ENCODE assay signal across 8 cellular contexts in the genomic region with DNA sequence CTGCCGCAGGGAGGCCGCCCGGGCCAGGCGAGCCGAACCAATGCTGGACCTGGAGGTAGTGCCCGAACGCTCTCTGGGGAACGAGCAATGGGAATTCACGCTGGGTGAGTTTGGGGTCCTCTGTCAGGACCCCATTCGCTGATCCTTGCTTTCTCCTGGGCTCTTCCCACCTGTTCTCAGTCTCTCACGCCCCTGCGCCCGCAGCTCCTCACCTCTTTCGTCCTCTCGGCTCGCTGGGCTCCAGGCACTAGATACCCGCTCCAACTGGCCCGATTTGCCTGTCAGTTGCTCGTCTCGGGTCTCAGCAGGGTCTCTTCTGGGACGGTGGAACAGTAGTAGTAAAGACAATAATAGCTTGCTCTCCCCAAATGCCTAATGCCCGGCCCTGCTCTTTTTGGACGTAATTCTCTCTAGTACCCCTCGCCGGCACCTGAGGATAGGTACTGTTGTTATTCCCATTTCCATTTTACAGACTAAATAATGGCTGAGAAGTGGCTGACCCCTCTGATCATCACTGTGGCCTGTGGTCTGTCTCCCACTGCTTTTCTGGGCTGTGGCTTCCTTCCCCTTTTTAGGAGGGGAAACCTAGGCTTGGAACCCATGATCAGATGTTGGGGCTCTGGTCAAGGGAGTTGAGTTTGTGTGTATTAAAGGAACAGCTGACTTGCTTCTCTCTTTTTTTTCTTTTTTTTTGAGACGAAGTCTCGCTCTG. TPM values are rescaled to one million over a fixed set of nuclear protein-coding genes. Genes with fewer than 3 reads are reported as not detected.
A peak's percentile ranks its signal among the peaks of the same experiment; 100 is the strongest.
DNase-seq lines count a peak whose midpoint lies in the region; ATAC-seq, FAIRE-seq and TF ChIP-seq lines count a peak whose summit lies in the region.

No MANE protein-coding gene starts in this region.

- peaks cover 21 to 39% (median 25%) of the 10 kb centered on the region in 3 donors for H3K4me1 Mint-ChIP-seq in IgD-negative memory B cell
- H3K4me1 Mint-ChIP-seq in activated T-helper 1 cell treated with anti-CD3 and anti-CD28 coated beads, Interleukin-12 subunit alpha, Interleukin-12 subunit beta, Interleukin-2, Interleukin-4 antibody, amounts not matched to agents 30 ng/mL and 10 ng/mL and 1 ng/mL, durations not matched to agents 14 hours and 24 hours and 36 hours (ENCODE audit: low read depth), result peaks cover 45% of the 10 kb centered on the region

- peak overlapping the region; percentile 91 to 99 (median 98) for H3K4me3 Mint-ChIP-seq in IgD-negative memory B cell
- peak overlapping the region; percentile 96 for H3K4me3 Mint-ChIP-seq in activated T-helper 1 cell treated with anti-CD3 and anti-CD28 coated beads, Interleukin-12 subunit alpha, Interleukin-12 subunit beta, Interleukin-2, Interleukin-4 antibody, amounts not matched to agents 30 ng/mL and 10 ng/mL and 1 ng/mL, durations not matched to agents 14 hours and 24 hours and 36 hours

- peak overlapping the region; percentile 86 to 98 (median 90) for H3K27ac Mint-ChIP-seq in IgD-negative memory B cell
- peak overlapping the region; percentile 32 for H3K27ac Mint-ChIP-seq in activated T-helper 1 cell treated with anti-CD3 and anti-CD28 coated beads, Interleukin-12 subunit alpha, Interleukin-12 subunit beta, Interleukin-2, Interleukin-4 antibody, amounts not matched to agents 30 ng/mL and 10 ng/mL and 1 ng/mL, durations not matched to agents 14 hours and 24 hours and 36 hours

- H3K9me3 ChIP-seq in cardiac muscle cell (ENCODE audit: low read depth) (no peaks in the 10 kb centered on the region), iPS-18a (ENCODE audit: control insufficient read depth, low read depth, low read length) (no peaks in the 10 kb centered on the region), small intestine (ENCODE audit: control insufficient read depth, low read depth) (no peaks in the 10 kb centered on the region)

- 3 to 7% (median 4%) methylated on average over 19 to 27 of the region's 27 CpGs for WGBS in small intestine, 3 donors

- no peak for ATAC-seq in left ventricle myocardium superior

- H3K27me3 ChIP-seq in cardiac muscle cell (no peaks in the 10 kb centered on the region), iPS-18a (ENCODE audit: control insufficient read depth, insufficient read depth, low read length) (peaks cover 8% of the 10 kb centered on the region), small intestine (ENCODE audit: control insufficient read depth in 2 of 2, insufficient read depth in 2 of 2, low read length in 2 of 2) (no peaks in the 10 kb centered on the region)

- peak in 1 of 2 donors; percentile 45 for DNase-seq in cardiac muscle cell (ENCODE audit: low read depth in 1 of 2, low spot score in 1 of 2)
- no peak for DNase-seq in left ventricle myocardium superior
- no peak for DNase-seq in activated T-helper 1 cell treated with anti-CD3 and anti-CD28 coated beads, Interleukin-12 subunit alpha, Interleukin-12 subunit beta, Interleukin-2, Interleukin-4 antibody, amounts not matched to agents 30 ng/mL and 10 ng/mL and 1 ng/mL, durations not matched to agents 14 hours and 24 hours and 36 hours (ENCODE audit: low spot score)
- peak; percentile 19 for DNase-seq in small intestine
- DNase-seq in NCI-H1105 treated with DMSO at 0.1 percent for 48 hours (lab: John Stamatoyannopoulos, UW), result no peak
- DNase-seq in posterior vena cava (ENCODE audit: low spot score), result no peak

- intact Hi-C loops in left ventricle myocardium superior (cut with micrococcal nuclease) (no loop called here), posterior vena cava (cut with DNase I) (no loop called here)
- intact Hi-C loops in activated T-helper 1 cell treated with anti-CD3 and anti-CD28 coated beads, Interleukin-12 subunit alpha, Interleukin-12 subunit beta, Interleukin-2, Interleukin-4 antibody, amounts not matched to agents 30 ng/mL and 10 ng/mL and 1 ng/mL, durations not matched to agents 14 hours and 24 hours and 36 hours (cut with micrococcal nuclease), result no loop called here

- no peaks in the 10 kb centered on the region for H3K27me3 Mint-ChIP-seq in IgD-negative memory B cell
- H3K27me3 Mint-ChIP-seq in activated T-helper 1 cell treated with anti-CD3 and anti-CD28 coated beads, Interleukin-12 subunit alpha, Interleukin-12 subunit beta, Interleukin-2, Interleukin-4 antibody, amounts not matched to agents 30 ng/mL and 10 ng/mL and 1 ng/mL, durations not matched to agents 14 hours and 24 hours and 36 hours (ENCODE audit: insufficient read depth), result no peaks in the 10 kb centered on the region

- no peak for FAIRE-seq in small intestine (lab: Jason Lieb, UNC)

- H3K36me3 Mint-ChIP-seq in IgD-negative memory B cell, result peaks cover 1% of the 10 kb centered on the region
- H3K36me3 Mint-ChIP-seq in activated T-helper 1 cell treated with anti-CD3 and anti-CD28 coated beads, Interleukin-12 subunit alpha, Interleukin-12 subunit beta, Interleukin-2, Interleukin-4 antibody, amounts not matched to agents 30 ng/mL and 10 ng/mL and 1 ng/mL, durations not matched to agents 14 hours and 24 hours and 36 hours (ENCODE audit: low read depth), result peaks cover 2% of the 10 kb centered on the region

- H3K9ac ChIP-seq in iPS-18a (ENCODE audit: low read length), result peak overlapping the region; percentile 66

- no peak overlapping the region for H3K27ac ChIP-seq in cardiac muscle cell
- H3K27ac ChIP-seq in iPS-18a (ENCODE audit: low read length), result no peak overlapping the region
- H3K27ac ChIP-seq in small intestine (ENCODE audit: low read depth in 1 of 2, low read length in 1 of 2), result peak overlapping the region; percentile 50 to 61

- TF ChIP-seq CTCF in cardiac muscle cell (IDR thresholded peaks at IDR 0.05; ENCODE audit: low read depth, low read length), result no peak

- H3K36me3 ChIP-seq in cardiac muscle cell (no peaks in the 10 kb centered on the region), iPS-18a (ENCODE audit: control insufficient read depth, low read depth, low read length) (no peaks in the 10 kb centered on the region), small intestine (ENCODE audit: control insufficient read depth in 2 of 2, insufficient read depth in 2 of 2, low read length in 2 of 2) (no peaks in the 10 kb centered on the region)

- H3K9me3 Mint-ChIP-seq in IgD-negative memory B cell, result no peaks in the 10 kb centered on the region
- no peaks in the 10 kb centered on the region for H3K9me3 Mint-ChIP-seq in activated T-helper 1 cell treated with anti-CD3 and anti-CD28 coated beads, Interleukin-12 subunit alpha, Interleukin-12 subunit beta, Interleukin-2, Interleukin-4 antibody, amounts not matched to agents 30 ng/mL and 10 ng/mL and 1 ng/mL, durations not matched to agents 14 hours and 24 hours and 36 hours

- H3K4me1 ChIP-seq in cardiac muscle cell (ENCODE audit: low read depth), result peaks cover 4% of the 10 kb centered on the region
- H3K4me1 ChIP-seq in iPS-18a (ENCODE audit: control insufficient read depth, low read depth, low read length), result no peaks in the 10 kb centered on the region
- peaks cover 4 to 11% of the 10 kb centered on the region in 2 donors for H3K4me1 ChIP-seq in small intestine (ENCODE audit: control insufficient read depth in 2 of 2, insufficient read depth in 1 of 2, low read depth in 1 of 2, low read length in 1 of 2)

- H3K4me3 ChIP-seq in cardiac muscle cell (peak overlapping the region; percentile 86), iPS-18a (ENCODE audit: low read length) (peak overlapping the region; percentile 98), small intestine (ENCODE audit: low read depth in 1 of 2, low read length in 2 of 2) (peak overlapping the region; percentile 76 to 94)

RNA-seq across cellular contexts. Expression of a gene that starts 0.6 kb away (rescaled TPM):
- total RNA-seq in cardiac muscle cell, result 10.3 and 10.8 TPM in 2 replicates
- polyA plus RNA-seq in cardiac muscle cell, result 18.1 and 18.4 TPM in 2 replicates
- total RNA-seq in left ventricle myocardium superior, result 10.7 TPM
- polyA plus RNA-seq in IgD-negative memory B cell, result 14.5 TPM
- total RNA-seq in activated T-helper 1 cell treated with anti-CD3 and anti-CD28 coated beads, Interleukin-12 subunit alpha, Interleukin-12 subunit beta, Interleukin-2, Interleukin-4 antibody, amounts not matched to agents 30 ng/mL and 10 ng/mL and 1 ng/mL, durations not matched to agents 14 hours and 24 hours and 36 hours, result 20.5 and 20.6 TPM in 2 replicates
- polyA plus RNA-seq in small intestine, result 10 to 100 TPM in 1 of 3 donors, 1 to 10 TPM in 2; 5.9 to 10.5 (median 6.9) TPM
- total RNA-seq in posterior vena cava, result 10 to 100 TPM; 10.4 to 12.0 TPM

RNA-seq across cellular contexts. Expression of a gene that starts 40.5 kb away (rescaled TPM):
- total RNA-seq in cardiac muscle cell, result 28.0 and 34.7 TPM in 2 replicates
- 18.0 and 30.4 TPM in 2 replicates for polyA plus RNA-seq in cardiac muscle cell
- 7.8 TPM for total RNA-seq in left ventricle myocardium superior
- 0.45 TPM for polyA plus RNA-seq in IgD-negative memory B cell
- 6.2 TPM in 2 replicates for total RNA-seq in activated T-helper 1 cell treated with anti-CD3 and anti-CD28 coated beads, Interleukin-12 subunit alpha, Interleukin-12 subunit beta, Interleukin-2, Interleukin-4 antibody, amounts not matched to agents 30 ng/mL and 10 ng/mL and 1 ng/mL, durations not matched to agents 14 hours and 24 hours and 36 hours
- 1 to 10 TPM in 2 of 3 donors, under 1 TPM in 1; 0.89 to 4.9 (median 1.6) TPM for polyA plus RNA-seq in small intestine
- 10 to 100 TPM; 13.0 to 22.0 TPM for total RNA-seq in posterior vena cava

RNA-seq across cellular contexts. Expression of a gene that starts 49.4 kb away (rescaled TPM):
- total RNA-seq in cardiac muscle cell (5.4 and 12.2 TPM in 2 replicates), left ventricle myocardium superior (7.2 TPM), posterior vena cava (10 to 100 TPM; 15.6 to 17.4 TPM)
- polyA plus RNA-seq in cardiac muscle cell (6.7 and 11.9 TPM in 2 replicates), IgD-negative memory B cell (103 TPM), small intestine (10 to 100 TPM; 18.8 to 37.8 (median 28.4) TPM)
- 29.0 TPM in 2 replicates for total RNA-seq in activated T-helper 1 cell treated with anti-CD3 and anti-CD28 coated beads, Interleukin-12 subunit alpha, Interleukin-12 subunit beta, Interleukin-2, Interleukin-4 antibody, amounts not matched to agents 30 ng/mL and 10 ng/mL and 1 ng/mL, durations not matched to agents 14 hours and 24 hours and 36 hours

RNA-seq across cellular contexts. Expression of a gene that starts 49.5 kb away (rescaled TPM):
- total RNA-seq in cardiac muscle cell (8.7 and 9.0 TPM in 2 replicates), left ventricle myocardium superior (12.0 TPM), posterior vena cava (10 to 100 TPM in 1 of 2 donors, 1 to 10 TPM in 1; 9.2 to 13.0 TPM)
- polyA plus RNA-seq in cardiac muscle cell (6.8 and 9.3 TPM in 2 replicates), IgD-negative memory B cell (3.7 TPM), small intestine (10 to 100 TPM in 1 of 3 donors, 1 to 10 TPM in 2; 5.8 to 13.1 (median 7.6) TPM)
- 19.3 and 22.4 TPM in 2 replicates for total RNA-seq in activated T-helper 1 cell treated with anti-CD3 and anti-CD28 coated beads, Interleukin-12 subunit alpha, Interleukin-12 subunit beta, Interleukin-2, Interleukin-4 antibody, amounts not matched to agents 30 ng/mL and 10 ng/mL and 1 ng/mL, durations not matched to agents 14 hours and 24 hours and 36 hours

RNA-seq across cellular contexts. Expression of a gene that starts 54.3 kb away (rescaled TPM):
- 0.63 and 7.9 TPM in 2 replicates for total RNA-seq in cardiac muscle cell
- 1.7 and 2.6 TPM in 2 replicates for polyA plus RNA-seq in cardiac muscle cell
- 71.0 TPM for total RNA-seq in left ventricle myocardium superior
- polyA plus RNA-seq in IgD-negative memory B cell, result not detected
- 30.3 and 36.8 TPM in 2 replicates for total RNA-seq in activated T-helper 1 cell treated with anti-CD3 and anti-CD28 coated beads, Interleukin-12 subunit alpha, Interleukin-12 subunit beta, Interleukin-2, Interleukin-4 antibody, amounts not matched to agents 30 ng/mL and 10 ng/mL and 1 ng/mL, durations not matched to agents 14 hours and 24 hours and 36 hours
- 10 to 100 TPM in 1 of 3 donors, 1 to 10 TPM in 2; 4.6 to 15.1 (median 6.3) TPM for polyA plus RNA-seq in small intestine
- 10 to 100 TPM; 25.8 to 40.1 TPM for total RNA-seq in posterior vena cava

Comparison
In these comparisons a context has a peak if more than half of its experiments do, and no peak if none do; other contexts are left out.
1. H3K27ac ChIP-seq: peak in small intestine (2 of 2); none in cardiac muscle cell (single experiment) and iPS-18a (single experiment).
2. Peak in every context shown above with its lines, with median percentiles within 50 percentile points of each other: H3K4me3 ChIP-seq.